1 cellular context compared by ENCODE assay signal in the genomic region with DNA sequence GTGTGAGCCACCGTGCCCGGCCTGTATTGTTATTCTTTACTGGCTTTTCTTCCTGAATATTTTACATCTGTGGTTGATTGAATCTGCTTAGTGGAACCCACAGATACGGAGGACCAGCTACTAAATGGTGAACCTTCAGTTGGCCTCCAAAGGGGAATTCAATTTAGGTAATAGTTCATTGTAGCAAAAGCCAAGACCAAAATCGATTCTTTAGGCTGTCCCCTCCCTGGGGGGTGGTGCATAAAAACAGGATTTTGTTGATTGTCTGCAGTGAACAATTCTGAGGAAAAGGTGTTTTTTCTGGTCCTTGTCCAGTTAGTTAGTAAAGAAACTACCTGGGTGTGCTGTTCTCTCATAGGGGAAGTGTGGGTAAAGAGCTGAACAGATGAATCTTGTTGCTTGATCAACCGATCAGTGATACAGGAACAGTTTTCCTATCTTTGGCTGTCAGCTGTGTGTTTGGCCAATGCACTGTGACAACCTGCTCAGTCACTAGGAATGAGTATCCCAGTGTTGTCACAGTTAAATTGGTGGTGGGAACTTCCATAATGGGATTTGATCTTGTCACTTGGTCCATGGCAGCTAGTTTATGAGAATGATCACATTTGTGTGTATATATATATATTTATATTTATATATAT.
TF ChIP-seq lines count a peak whose summit lies in the region.

No MANE protein-coding gene starts in this region.

TF ChIP-seq in HepG2, 621 proteins besides CTCF, POLR2A, EP300 and RAD21:
- no peak for TF ChIP-seq ESRRA (CRISPR knock-in tag; IDR thresholded peaks at IDR 0.05; ENCODE audit: low read depth)
- no peak for TF ChIP-seq ZNF253 (CRISPR knock-in tag; IDR thresholded peaks at IDR 0.05; ENCODE audit: borderline replicate concordance)
- no peak for TF ChIP-seq ZNF552 (CRISPR knock-in tag; IDR thresholded peaks at IDR 0.05; ENCODE audit: borderline replicate concordance)
- TF ChIP-seq HNRNPUL1 (IDR thresholded peaks at IDR 0.05; ENCODE audit: low read depth, low read length) = no peak
- TF ChIP-seq, protein P1, sequence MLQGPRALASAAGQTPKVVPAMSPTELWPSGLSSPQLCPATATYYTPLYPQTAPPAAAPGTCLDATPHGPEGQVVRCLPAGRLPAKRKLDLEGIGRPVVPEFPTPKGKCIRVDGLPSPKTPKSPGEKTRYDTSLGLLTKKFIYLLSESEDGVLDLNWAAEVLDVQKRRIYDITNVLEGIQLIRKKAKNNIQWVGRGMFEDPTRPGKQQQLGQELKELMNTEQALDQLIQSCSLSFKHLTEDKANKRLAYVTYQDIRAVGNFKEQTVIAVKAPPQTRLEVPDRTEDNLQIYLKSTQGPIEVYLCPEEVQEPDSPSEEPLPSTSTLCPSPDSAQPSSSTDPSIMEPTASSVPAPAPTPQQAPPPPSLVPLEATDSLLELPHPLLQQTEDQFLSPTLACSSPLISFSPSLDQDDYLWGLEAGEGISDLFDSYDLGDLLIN (CRISPR knock-in tag; IDR thresholded peaks at IDR 0.05; ENCODE audit: borderline replicate concordance) = no peak
- TF ChIP-seq ZNF549 (CRISPR knock-in tag; IDR thresholded peaks at IDR 0.05) = no peak
- TF ChIP-seq, protein P2, sequence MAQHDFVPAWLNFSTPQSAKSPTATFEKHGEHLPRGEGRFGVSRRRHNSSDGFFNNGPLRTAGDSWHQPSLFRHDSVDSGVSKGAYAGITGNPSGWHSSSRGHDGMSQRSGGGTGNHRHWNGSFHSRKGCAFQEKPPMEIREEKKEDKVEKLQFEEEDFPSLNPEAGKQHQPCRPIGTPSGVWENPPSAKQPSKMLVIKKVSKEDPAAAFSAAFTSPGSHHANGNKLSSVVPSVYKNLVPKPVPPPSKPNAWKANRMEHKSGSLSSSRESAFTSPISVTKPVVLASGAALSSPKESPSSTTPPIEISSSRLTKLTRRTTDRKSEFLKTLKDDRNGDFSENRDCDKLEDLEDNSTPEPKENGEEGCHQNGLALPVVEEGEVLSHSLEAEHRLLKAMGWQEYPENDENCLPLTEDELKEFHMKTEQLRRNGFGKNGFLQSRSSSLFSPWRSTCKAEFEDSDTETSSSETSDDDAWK (CRISPR knock-in tag; IDR thresholded peaks at IDR 0.05) = no peak
- TF ChIP-seq ZNF30 (CRISPR knock-in tag; IDR thresholded peaks at IDR 0.05) = no peak
- TF ChIP-seq, protein P3, sequence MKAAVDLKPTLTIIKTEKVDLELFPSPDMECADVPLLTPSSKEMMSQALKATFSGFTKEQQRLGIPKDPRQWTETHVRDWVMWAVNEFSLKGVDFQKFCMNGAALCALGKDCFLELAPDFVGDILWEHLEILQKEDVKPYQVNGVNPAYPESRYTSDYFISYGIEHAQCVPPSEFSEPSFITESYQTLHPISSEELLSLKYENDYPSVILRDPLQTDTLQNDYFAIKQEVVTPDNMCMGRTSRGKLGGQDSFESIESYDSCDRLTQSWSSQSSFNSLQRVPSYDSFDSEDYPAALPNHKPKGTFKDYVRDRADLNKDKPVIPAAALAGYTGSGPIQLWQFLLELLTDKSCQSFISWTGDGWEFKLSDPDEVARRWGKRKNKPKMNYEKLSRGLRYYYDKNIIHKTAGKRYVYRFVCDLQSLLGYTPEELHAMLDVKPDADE (CRISPR knock-in tag; IDR thresholded peaks at IDR 0.05) = no peak
- TF ChIP-seq ZNF737 (CRISPR knock-in tag; IDR thresholded peaks at IDR 0.05; ENCODE audit: borderline replicate concordance) = no peak
- TF ChIP-seq BRD4 (CRISPR knock-in tag; IDR thresholded peaks at IDR 0.05) = no peak
- TF ChIP-seq, protein P4, sequence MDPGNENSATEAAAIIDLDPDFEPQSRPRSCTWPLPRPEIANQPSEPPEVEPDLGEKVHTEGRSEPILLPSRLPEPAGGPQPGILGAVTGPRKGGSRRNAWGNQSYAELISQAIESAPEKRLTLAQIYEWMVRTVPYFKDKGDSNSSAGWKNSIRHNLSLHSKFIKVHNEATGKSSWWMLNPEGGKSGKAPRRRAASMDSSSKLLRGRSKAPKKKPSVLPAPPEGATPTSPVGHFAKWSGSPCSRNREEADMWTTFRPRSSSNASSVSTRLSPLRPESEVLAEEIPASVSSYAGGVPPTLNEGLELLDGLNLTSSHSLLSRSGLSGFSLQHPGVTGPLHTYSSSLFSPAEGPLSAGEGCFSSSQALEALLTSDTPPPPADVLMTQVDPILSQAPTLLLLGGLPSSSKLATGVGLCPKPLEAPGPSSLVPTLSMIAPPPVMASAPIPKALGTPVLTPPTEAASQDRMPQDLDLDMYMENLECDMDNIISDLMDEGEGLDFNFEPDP (CRISPR knock-in tag; conservative IDR thresholded peaks at IDR 0.05) = no peak
- no peak for TF ChIP-seq ZNF615 (CRISPR knock-in tag; IDR thresholded peaks at IDR 0.05; ENCODE audit: borderline replicate concordance)
- TF ChIP-seq ZNF775 (CRISPR knock-in tag; IDR thresholded peaks at IDR 0.05; ENCODE audit: borderline replicate concordance) = no peak
